Comparison of ENCODE assay signal across 1 cellular context in the genomic region with DNA sequence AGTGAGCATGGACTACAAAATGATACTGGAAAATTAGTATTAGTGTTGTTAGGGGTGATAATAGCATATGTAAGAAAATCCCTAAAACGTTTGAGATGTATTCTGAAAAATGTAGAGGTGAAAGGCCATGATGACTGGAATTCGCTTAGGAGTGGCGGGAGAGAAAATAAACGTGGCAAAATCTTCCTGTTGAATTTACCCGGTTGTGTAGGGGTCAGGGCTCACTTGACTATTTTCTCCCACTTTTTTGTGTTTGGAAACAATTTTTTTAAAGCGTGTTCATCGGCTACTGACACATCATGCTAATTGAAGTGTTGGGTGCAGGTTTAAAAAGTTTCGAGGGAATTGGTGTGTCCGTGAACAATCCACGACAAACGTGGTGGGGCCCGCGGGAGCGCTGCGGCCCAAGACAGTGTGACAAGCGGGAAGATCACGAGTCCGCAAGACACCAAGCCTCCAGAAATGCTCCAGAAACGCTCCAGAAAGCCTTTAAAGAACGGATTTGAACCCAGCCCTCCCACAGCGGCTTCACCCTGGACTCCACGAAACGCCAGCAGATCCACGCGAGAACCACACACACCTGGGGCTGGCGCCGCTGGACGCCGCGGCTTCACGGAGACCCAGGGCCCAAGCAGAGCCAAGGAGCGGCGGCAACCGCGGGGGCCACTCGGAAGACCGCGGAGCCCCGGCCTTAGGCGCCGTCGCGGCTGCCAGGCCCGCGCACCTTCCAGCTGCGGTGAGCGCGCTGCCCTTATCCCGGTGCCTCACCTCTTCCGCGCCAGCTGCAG.
TF ChIP-seq lines count a peak whose summit lies in the region.

No MANE protein-coding gene starts in this region.

TF ChIP-seq in GM23338, 12 proteins besides CTCF, POLR2A, EP300 and RAD21 (continued from another document):
- TF ChIP-seq, protein P1, sequence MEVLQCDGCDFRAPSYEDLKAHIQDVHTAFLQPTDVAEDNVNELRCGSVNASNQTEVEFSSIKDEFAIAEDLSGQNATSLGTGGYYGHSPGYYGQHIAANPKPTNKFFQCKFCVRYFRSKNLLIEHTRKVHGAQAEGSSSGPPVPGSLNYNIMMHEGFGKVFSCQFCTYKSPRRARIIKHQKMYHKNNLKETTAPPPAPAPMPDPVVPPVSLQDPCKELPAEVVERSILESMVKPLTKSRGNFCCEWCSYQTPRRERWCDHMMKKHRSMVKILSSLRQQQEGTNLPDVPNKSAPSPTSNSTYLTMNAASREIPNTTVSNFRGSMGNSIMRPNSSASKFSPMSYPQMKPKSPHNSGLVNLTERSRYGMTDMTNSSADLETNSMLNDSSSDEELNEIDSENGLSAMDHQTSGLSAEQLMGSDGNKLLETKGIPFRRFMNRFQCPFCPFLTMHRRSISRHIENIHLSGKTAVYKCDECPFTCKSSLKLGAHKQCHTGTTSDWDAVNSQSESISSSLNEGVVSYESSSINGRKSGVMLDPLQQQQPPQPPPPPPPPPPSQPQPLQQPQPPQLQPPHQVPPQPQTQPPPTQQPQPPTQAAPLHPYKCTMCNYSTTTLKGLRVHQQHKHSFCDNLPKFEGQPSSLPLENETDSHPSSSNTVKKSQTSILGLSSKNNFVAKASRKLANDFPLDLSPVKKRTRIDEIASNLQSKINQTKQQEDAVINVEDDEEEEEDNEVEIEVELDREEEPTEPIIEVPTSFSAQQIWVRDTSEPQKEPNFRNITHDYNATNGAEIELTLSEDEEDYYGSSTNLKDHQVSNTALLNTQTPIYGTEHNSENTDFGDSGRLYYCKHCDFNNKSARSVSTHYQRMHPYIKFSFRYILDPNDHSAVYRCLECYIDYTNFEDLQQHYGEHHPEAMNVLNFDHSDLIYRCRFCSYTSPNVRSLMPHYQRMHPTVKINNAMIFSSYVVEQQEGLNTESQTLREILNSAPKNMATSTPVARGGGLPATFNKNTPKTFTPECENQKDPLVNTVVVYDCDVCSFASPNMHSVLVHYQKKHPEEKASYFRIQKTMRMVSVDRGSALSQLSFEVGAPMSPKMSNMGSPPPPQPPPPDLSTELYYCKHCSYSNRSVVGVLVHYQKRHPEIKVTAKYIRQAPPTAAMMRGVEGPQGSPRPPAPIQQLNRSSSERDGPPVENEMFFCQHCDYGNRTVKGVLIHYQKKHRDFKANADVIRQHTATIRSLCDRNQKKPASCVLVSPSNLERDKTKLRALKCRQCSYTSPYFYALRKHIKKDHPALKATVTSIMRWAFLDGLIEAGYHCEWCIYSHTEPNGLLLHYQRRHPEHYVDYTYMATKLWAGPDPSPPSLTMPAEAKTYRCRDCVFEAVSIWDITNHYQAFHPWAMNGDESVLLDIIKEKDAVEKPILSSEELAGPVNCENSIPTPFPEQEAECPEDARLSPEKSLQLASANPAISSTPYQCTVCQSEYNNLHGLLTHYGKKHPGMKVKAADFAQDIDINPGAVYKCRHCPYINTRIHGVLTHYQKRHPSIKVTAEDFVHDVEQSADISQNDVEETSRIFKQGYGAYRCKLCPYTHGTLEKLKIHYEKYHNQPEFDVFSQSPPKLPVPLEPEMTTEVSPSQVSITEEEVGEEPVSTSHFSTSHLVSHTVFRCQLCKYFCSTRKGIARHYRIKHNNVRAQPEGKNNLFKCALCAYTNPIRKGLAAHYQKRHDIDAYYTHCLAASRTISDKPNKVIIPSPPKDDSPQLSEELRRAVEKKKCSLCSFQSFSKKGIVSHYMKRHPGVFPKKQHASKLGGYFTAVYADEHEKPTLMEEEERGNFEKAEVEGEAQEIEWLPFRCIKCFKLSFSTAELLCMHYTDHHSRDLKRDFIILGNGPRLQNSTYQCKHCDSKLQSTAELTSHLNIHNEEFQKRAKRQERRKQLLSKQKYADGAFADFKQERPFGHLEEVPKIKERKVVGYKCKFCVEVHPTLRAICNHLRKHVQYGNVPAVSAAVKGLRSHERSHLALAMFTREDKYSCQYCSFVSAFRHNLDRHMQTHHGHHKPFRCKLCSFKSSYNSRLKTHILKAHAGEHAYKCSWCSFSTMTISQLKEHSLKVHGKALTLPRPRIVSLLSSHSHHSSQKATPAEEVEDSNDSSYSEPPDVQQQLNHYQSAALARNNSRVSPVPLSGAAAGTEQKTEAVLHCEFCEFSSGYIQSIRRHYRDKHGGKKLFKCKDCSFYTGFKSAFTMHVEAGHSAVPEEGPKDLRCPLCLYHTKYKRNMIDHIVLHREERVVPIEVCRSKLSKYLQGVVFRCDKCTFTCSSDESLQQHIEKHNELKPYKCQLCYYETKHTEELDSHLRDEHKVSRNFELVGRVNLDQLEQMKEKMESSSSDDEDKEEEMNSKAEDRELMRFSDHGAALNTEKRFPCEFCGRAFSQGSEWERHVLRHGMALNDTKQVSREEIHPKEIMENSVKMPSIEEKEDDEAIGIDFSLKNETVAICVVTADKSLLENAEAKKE (CRISPR knock-in tag; IDR thresholded peaks at IDR 0.05), result no peak
- no peak for TF ChIP-seq ZNF331 (CRISPR knock-in tag; IDR thresholded peaks at IDR 0.05; ENCODE audit: low read depth)
- TF ChIP-seq ZNF114 (CRISPR knock-in tag; IDR thresholded peaks at IDR 0.05), result no peak
- TF ChIP-seq JUNB (IDR thresholded peaks at IDR 0.05; ENCODE audit: unreplicated experiment), result no peak
- no peak for TF ChIP-seq STAT1 (IDR thresholded peaks at IDR 0.05; ENCODE audit: unreplicated experiment)
- no peak for TF ChIP-seq EZH2phosphoT487 (IDR thresholded peaks at IDR 0.05; ENCODE audit: unreplicated experiment)
- no peak for TF ChIP-seq POLR2AphosphoS5 (IDR thresholded peaks at IDR 0.05; ENCODE audit: low read depth)
- TF ChIP-seq, protein P2, sequence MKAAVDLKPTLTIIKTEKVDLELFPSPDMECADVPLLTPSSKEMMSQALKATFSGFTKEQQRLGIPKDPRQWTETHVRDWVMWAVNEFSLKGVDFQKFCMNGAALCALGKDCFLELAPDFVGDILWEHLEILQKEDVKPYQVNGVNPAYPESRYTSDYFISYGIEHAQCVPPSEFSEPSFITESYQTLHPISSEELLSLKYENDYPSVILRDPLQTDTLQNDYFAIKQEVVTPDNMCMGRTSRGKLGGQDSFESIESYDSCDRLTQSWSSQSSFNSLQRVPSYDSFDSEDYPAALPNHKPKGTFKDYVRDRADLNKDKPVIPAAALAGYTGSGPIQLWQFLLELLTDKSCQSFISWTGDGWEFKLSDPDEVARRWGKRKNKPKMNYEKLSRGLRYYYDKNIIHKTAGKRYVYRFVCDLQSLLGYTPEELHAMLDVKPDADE (IDR thresholded peaks at IDR 0.05), result no peak
- no peak for TF ChIP-seq EZH2 (IDR thresholded peaks at IDR 0.05; ENCODE audit: low read depth, unreplicated experiment)
- TF ChIP-seq, protein P3, sequence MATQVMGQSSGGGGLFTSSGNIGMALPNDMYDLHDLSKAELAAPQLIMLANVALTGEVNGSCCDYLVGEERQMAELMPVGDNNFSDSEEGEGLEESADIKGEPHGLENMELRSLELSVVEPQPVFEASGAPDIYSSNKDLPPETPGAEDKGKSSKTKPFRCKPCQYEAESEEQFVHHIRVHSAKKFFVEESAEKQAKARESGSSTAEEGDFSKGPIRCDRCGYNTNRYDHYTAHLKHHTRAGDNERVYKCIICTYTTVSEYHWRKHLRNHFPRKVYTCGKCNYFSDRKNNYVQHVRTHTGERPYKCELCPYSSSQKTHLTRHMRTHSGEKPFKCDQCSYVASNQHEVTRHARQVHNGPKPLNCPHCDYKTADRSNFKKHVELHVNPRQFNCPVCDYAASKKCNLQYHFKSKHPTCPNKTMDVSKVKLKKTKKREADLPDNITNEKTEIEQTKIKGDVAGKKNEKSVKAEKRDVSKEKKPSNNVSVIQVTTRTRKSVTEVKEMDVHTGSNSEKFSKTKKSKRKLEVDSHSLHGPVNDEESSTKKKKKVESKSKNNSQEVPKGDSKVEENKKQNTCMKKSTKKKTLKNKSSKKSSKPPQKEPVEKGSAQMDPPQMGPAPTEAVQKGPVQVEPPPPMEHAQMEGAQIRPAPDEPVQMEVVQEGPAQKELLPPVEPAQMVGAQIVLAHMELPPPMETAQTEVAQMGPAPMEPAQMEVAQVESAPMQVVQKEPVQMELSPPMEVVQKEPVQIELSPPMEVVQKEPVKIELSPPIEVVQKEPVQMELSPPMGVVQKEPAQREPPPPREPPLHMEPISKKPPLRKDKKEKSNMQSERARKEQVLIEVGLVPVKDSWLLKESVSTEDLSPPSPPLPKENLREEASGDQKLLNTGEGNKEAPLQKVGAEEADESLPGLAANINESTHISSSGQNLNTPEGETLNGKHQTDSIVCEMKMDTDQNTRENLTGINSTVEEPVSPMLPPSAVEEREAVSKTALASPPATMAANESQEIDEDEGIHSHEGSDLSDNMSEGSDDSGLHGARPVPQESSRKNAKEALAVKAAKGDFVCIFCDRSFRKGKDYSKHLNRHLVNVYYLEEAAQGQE (IDR thresholded peaks at IDR 0.05; ENCODE audit: unreplicated experiment), result no peak
- TF ChIP-seq NANOG (IDR thresholded peaks at IDR 0.05; ENCODE audit: borderline replicate concordance), result no peak
